In genomic region chr4:7960017-7960789, GRCh38 we compare ENCODE assay signal across 8 cellular contexts. TPM values are rescaled to one million over a fixed set of nuclear protein-coding genes. Genes with fewer than 3 reads are reported as not detected.
DNase-seq lines count a peak whose midpoint lies in the region; ATAC-seq lines count a peak whose summit lies in the region.

No MANE protein-coding gene starts in this region.

- peaks cover 32% of the 10 kb centered on the region for H3F3A ChIP-seq in GM23248 (ENCODE audit: insufficient read depth)

- no peaks in the 10 kb centered on the region for H3K27me3 ChIP-seq in GM23248 (replicated peaks; ENCODE audit: insufficient read depth)

- H3K9me3 ChIP-seq in GM23248 (ENCODE audit: low read depth), result no peaks in the 10 kb centered on the region

- peak overlapping the region; percentile 51 for H3K9ac ChIP-seq in GM23248

- H3K4me1 ChIP-seq in GM23248 (ENCODE audit: insufficient read depth), result peaks cover 31% of the 10 kb centered on the region

- H3K9me2 ChIP-seq in GM23248 (ENCODE audit: insufficient read depth), result no peaks in the 10 kb centered on the region

- no peak overlapping the region for H3K4me3 ChIP-seq in GM23248
- H3K4me3 ChIP-seq in skin epidermis, result no peak overlapping the region

- in situ Hi-C loops in GM23248 (cut with MboI), result no loop called here

- no peak overlapping the region for H2AFZ ChIP-seq in GM23248

- H4K20me1 ChIP-seq in GM23248 (ENCODE audit: insufficient read depth), result no peaks in the 10 kb centered on the region

- peak overlapping the region; percentile 61 for H3K4me2 ChIP-seq in GM23248 (ENCODE audit: unreplicated experiment)

- DNase-seq in GM23248 (peak; percentile 91), T1000 (lab: John Stamatoyannopoulos, UW) (peak; percentile 76), 8988T (no peak), NCI-H1092 (lab: John Stamatoyannopoulos, UW) (no peak)

- ATAC-seq in esophagus mucosa (peak; percentile 65), HG03139 (IDR thresholded peaks at IDR 0.05; ENCODE audit: unreplicated experiment) (no peak), GM21576 (IDR thresholded peaks at IDR 0.05; ENCODE audit: unreplicated experiment) (no peak)

- H3K27ac ChIP-seq in GM23248, result peak overlapping the region; percentile 90
- H3K27ac ChIP-seq in skin epidermis, result peak overlapping the region in 11 of 21 experiments; percentile 10 to 76 (median 34)

- WGBS in GM23248 (ENCODE audit: low coverage in 1 of 2, low lambda C conversion rate in 2 of 2, missing lambda C conversion rate in 2 of 2), 2 experiments, result 77% methylated on average over 11 of the region's 11 CpGs

- no peaks in the 10 kb centered on the region for H3K36me3 ChIP-seq in GM23248 (ENCODE audit: low read depth)

- H3K79me2 ChIP-seq in GM23248 (ENCODE audit: insufficient read depth), result no peaks in the 10 kb centered on the region

RNA-seq across cellular contexts. Expression of gene AFAP1, which starts 20.5 kb away (rescaled TPM):
- 103 and 152 TPM in 2 replicates for total RNA-seq in GM23248 (2014; rRNA removed; shearing (Covaris generic))
- 52.0 and 54.4 TPM in 2 replicates for polyA plus RNA-seq in GM23248 (2016; fragmentation: Nextera tagmentation; extraction: Ambion mirVana)
- 5.5 TPM for total RNA-seq in esophagus mucosa

Comparison
In these comparisons a context has a peak if more than half of its experiments do, and no peak if none do; other contexts are left out.
1. DNase-seq: peak in GM23248 (single experiment) and T1000 (single experiment); none in 8988T (single experiment) and NCI-H1092 (single experiment).
2. RNA of gene AFAP1, which starts 20.5 kb away (total RNA-seq): 103 to 152 TPM in GM23248; 5.5 TPM in esophagus mucosa (single experiment); every median in the first group is over 10 times any median in the second.